20 cellular contexts compared by ENCODE assay signal in the genomic region with DNA sequence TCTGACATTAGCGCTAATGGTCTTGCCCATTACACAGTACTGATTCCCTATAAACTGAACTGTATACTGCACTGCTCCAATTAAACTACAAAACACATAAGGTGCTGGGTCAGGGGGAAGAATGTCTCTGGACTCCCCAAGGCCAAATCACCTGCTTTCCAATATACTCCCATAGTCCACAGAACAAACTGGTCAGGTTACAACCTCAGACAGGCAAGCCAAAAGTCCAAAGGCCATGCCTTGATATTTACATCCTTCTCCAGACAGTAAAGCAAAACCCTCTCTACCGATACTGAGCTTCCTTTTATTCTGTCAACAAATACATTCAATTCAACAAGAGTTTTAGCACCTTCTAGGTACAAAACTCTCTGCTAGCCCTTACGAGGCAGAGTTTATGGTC. TPM values are rescaled to one million over a fixed set of nuclear protein-coding genes. Genes with fewer than 3 reads are reported as not detected.
A peak's percentile ranks its signal among the peaks of the same experiment; 100 is the strongest.
DNase-seq lines count a peak whose midpoint lies in the region; ATAC-seq, FAIRE-seq and TF ChIP-seq lines count a peak whose summit lies in the region.
"Had no signal": no experiment of that assay in that cellular context is flagged by ENCODE, and none has a peak within 500 bp of the region (broad histone marks: within the 10 kb centered on the region; RNA-seq: fewer than 3 reads in every experiment).

No MANE protein-coding gene starts in this region.

- no TSS peak for BruUV-seq in MCF 10A (replicated peaks; lab: Mats Ljungman, UMichigan)

- no peaks in the 10 kb centered on the region for H3K27me3 ChIP-seq in pancreas
- no peaks in the 10 kb centered on the region for H3K27me3 ChIP-seq in SJCRH30
- H3K27me3 ChIP-seq: BLaER1 had no signal

- 59% methylated on average over 3 of the region's 3 CpGs for WGBS in A549 (ENCODE audit: missing lambda C conversion rate)
- 30 to 38% methylated on average over 3 of the region's 3 CpGs for WGBS in pancreas, 2 donors

- H3K4me1 ChIP-seq in A549 (peaks cover 9% of the 10 kb centered on the region; the same call in 2 of the 3 replicates), pancreas (peaks cover 0 to 9% (median 0%) of the 10 kb centered on the region in 3 donors), SJCRH30 (no peaks in the 10 kb centered on the region)
- H3K4me1 ChIP-seq: BLaER1 had no signal

- H3K27me3 Mint-ChIP-seq in MCF 10A (ENCODE audit: insufficient read depth, unreplicated experiment), result no peaks in the 10 kb centered on the region
- H3K27me3 Mint-ChIP-seq in T-helper 2 cell treated with Interferon-gamma antibody and Interleukin-4, amounts not matched to agents 5 μg/mL and 100 μg/mL, for 36 hours (ENCODE audit: low read depth), result peaks cover 7% of the 10 kb centered on the region

- DNase-seq in A549 (ENCODE audit: low read depth in 1 of 2, low spot score in 1 of 2) (no peak), LoVo (ENCODE audit: low spot score) (peak; percentile 36), left colon (peak; percentile 54 to 69), pancreas (peak in 2 of 6 donors; percentile 52 to 70), MCF 10A (ENCODE audit: unreplicated experiment) (no peak), NCI-H1930 (lab: John Stamatoyannopoulos, UW) (no peak), SJCRH30 (no peak)
- no peak for DNase-seq in T-helper 2 cell treated with Interferon-gamma antibody and Interleukin-4, amounts not matched to agents 5 μg/mL and 100 μg/mL, for 36 hours (ENCODE audit: low spot score)
- DNase-seq: DMS153, NCI-H1417, NCI-H2029, NCI-H2171, NCI-H446, NCI-H774, RPMI8226, SIG-M5 had no signal

- POLR2A ChIA-PET in A549 (lab: Yijun Ruan, JAX), result no interaction called here
- POLR2A ChIA-PET in MCF 10A (lab: Yijun Ruan, JAX), result no interaction called here

- no peaks in the 10 kb centered on the region for H3K36me3 Mint-ChIP-seq in MCF 10A (ENCODE audit: insufficient read depth, unreplicated experiment)
- no peaks in the 10 kb centered on the region for H3K36me3 Mint-ChIP-seq in T-helper 2 cell treated with Interferon-gamma antibody and Interleukin-4, amounts not matched to agents 5 μg/mL and 100 μg/mL, for 36 hours (ENCODE audit: low read depth)

- no peak overlapping the region for H3K27ac Mint-ChIP-seq in MCF 10A (ENCODE audit: low read depth, unreplicated experiment)
- H3K27ac Mint-ChIP-seq in T-helper 2 cell treated with Interferon-gamma antibody and Interleukin-4, amounts not matched to agents 5 μg/mL and 100 μg/mL, for 36 hours, result no peak overlapping the region

- intact Hi-C loops in left colon (cut with DNase I, micrococcal nuclease) (no loop called here), pancreas (cut with DNase I) (no loop called here), MCF 10A (cut with micrococcal nuclease) (no loop called here)

- no peak for TF ChIP-seq RAD21 in A549 (conservative IDR thresholded peaks at IDR 0.05 in 1 of 2, IDR thresholded peaks at IDR 0.05 in 1 of 2)

- H3K9me3 ChIP-seq in A549 (no peaks in the 10 kb centered on the region), pancreas (no peaks in the 10 kb centered on the region), SJCRH30 (replicated peaks) (no peaks in the 10 kb centered on the region)
- H3K9me3 ChIP-seq: BLaER1 had no signal

- no peak for TF ChIP-seq POLR2A in A549 (IDR thresholded peaks at IDR 0.05; ENCODE audit: low read length)

- TF ChIP-seq EP300 in A549 (IDR thresholded peaks at IDR 0.05), result no peak

- ATAC-seq in A549, result no peak
- ATAC-seq in left colon, result peak; percentile 96
- peak; percentile 93 to 100 (median 98) for ATAC-seq in pancreas

- H3K9me3 Mint-ChIP-seq in MCF 10A (ENCODE audit: unreplicated experiment), result no peaks in the 10 kb centered on the region
- H3K9me3 Mint-ChIP-seq in T-helper 2 cell treated with Interferon-gamma antibody and Interleukin-4, amounts not matched to agents 5 μg/mL and 100 μg/mL, for 36 hours, result no peaks in the 10 kb centered on the region

- peaks cover 5% of the 10 kb centered on the region for H3K4me1 Mint-ChIP-seq in MCF 10A (ENCODE audit: insufficient read depth, unreplicated experiment)
- peaks cover 6% of the 10 kb centered on the region for H3K4me1 Mint-ChIP-seq in T-helper 2 cell treated with Interferon-gamma antibody and Interleukin-4, amounts not matched to agents 5 μg/mL and 100 μg/mL, for 36 hours (ENCODE audit: low read depth)

- H3K4me2 ChIP-seq in A549, result peak overlapping the region; percentile 11; the same call in 1 of the 3 replicates
- H3K4me2 ChIP-seq: BLaER1 had no signal

- TF ChIP-seq CTCF in A549 (IDR thresholded peaks at IDR 0.05) (no peak), pancreas (IDR thresholded peaks at IDR 0.05) (no peak), MCF 10A (IDR thresholded peaks at IDR 0.05; ENCODE audit: unreplicated experiment) (no peak)

- FAIRE-seq in A549 (lab: Jason Lieb, UNC) (peak; percentile 39), pancreas (lab: Jason Lieb, UNC) (no peak)

- no peak overlapping the region for H3K27ac ChIP-seq in A549
- peak overlapping the region in 3 of 4 donors; percentile 11 to 79 (median 48) for H3K27ac ChIP-seq in pancreas
- H3K27ac ChIP-seq in SJCRH30, result no peak overlapping the region
- H3K27ac ChIP-seq: BLaER1 had no signal

- H3K4me3 Mint-ChIP-seq in MCF 10A (ENCODE audit: unreplicated experiment), result no peak overlapping the region
- H3K4me3 Mint-ChIP-seq in T-helper 2 cell treated with Interferon-gamma antibody and Interleukin-4, amounts not matched to agents 5 μg/mL and 100 μg/mL, for 36 hours, result no peak overlapping the region

- H3K36me3 ChIP-seq in pancreas, result no peaks in the 10 kb centered on the region
- no peaks in the 10 kb centered on the region for H3K36me3 ChIP-seq in SJCRH30
- H3K36me3 ChIP-seq: BLaER1 had no signal

- CTCF ChIA-PET in A549 (lab: Yijun Ruan, JAX) (interaction anchor here (0.9 kb wide), 1 partner anchor 14 kb away, joined by 3 read pairs; no protein-coding TSS in a partner anchor), MCF 10A (lab: Yijun Ruan, JAX) (no interaction called here)

- H3K4me3 ChIP-seq in A549 (no peak overlapping the region), pancreas (no peak overlapping the region), SJCRH30 (no peak overlapping the region)
- H3K4me3 ChIP-seq: BLaER1 had no signal

TF ChIP-seq in A549, 52 proteins besides CTCF, POLR2A, EP300 and RAD21:
- TF ChIP-seq, protein P1, sequence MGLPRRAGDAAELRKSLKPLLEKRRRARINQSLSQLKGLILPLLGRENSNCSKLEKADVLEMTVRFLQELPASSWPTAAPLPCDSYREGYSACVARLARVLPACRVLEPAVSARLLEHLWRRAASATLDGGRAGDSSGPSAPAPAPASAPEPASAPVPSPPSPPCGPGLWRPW (IDR thresholded peaks at IDR 0.05), result no peak
- TF ChIP-seq JUNB (IDR thresholded peaks at IDR 0.05), result no peak

RNA-seq across cellular contexts. Expression of a gene that starts 8.9 kb away (rescaled TPM):
- polyA plus RNA-seq in A549 (2011; rRNA removed) (not detected in 2 replicates), A549 (2017; fragmentation: RNase III; extraction: RNeasy Plus Mini Kit Qiagen cat#74134 plus additional on column Dnase treatment) (not detected in 3 replicates), pancreas (under 1 TPM; 0.27 to 0.63 TPM)
- polyA plus RNA-seq in A549 (2012; cell fraction: cytosol; rRNA removed), result not detected in 2 replicates
- not detected in 2 replicates for polyA plus RNA-seq in A549 (2012; cell fraction: nucleus; rRNA removed)
- not detected in 2 replicates for polyA minus RNA-seq in A549 (2011; rRNA and poly(A)+ RNA removed)
- total RNA-seq in left colon (under 1 TPM in 1 of 2 donors, not detected in 1; 0.11 TPM), pancreas (under 1 TPM in 5 of 6 donors, not detected in 1; 0.06 to 0.17 (median 0.14) TPM), MCF 10A (2022) (not detected in 2 replicates)
- total RNA-seq in SJCRH30 (2014; rRNA removed; shearing (Covaris generic)), result not detected in 2 replicates
- total RNA-seq: A172, H4, LHCN-M2 had no signal

RNA-seq across cellular contexts. Expression of a gene that starts 44.9 kb away (rescaled TPM):
- polyA plus RNA-seq in A549 (2011; rRNA removed) (0.83 and 1.1 TPM in 2 replicates), A549 (2017; fragmentation: RNase III; extraction: RNeasy Plus Mini Kit Qiagen cat#74134 plus additional on column Dnase treatment) (12.4 to 14.6 TPM (median 12.4 TPM) in 3 replicates), pancreas (10 to 100 TPM in 1 of 2 donors, 1 to 10 TPM in 1; 6.9 to 10.4 TPM)
- polyA plus RNA-seq in A549 (2012; cell fraction: cytosol; rRNA removed), result 2.2 and 3.6 TPM in 2 replicates
- polyA plus RNA-seq in A549 (2012; cell fraction: nucleus; rRNA removed), result 13.2 and 16.4 TPM in 2 replicates
- polyA minus RNA-seq in A549 (2011; rRNA and poly(A)+ RNA removed), result 5.8 and 9.0 TPM in 2 replicates
- total RNA-seq in left colon (10 to 100 TPM; 14.9 to 16.8 TPM), pancreas (10 to 100 TPM in 1 of 6 donors, 1 to 10 TPM in 5; 2.7 to 10.0 (median 5.0) TPM), MCF 10A (2022) (13.1 and 16.8 TPM in 2 replicates)
- 0.95 and 3.9 TPM in 2 replicates for total RNA-seq in SJCRH30 (2014; rRNA removed; shearing (Covaris generic))
- total RNA-seq: A172 had no signal

RNA-seq across cellular contexts. Expression of a gene that starts 49.2 kb away (rescaled TPM):
- polyA plus RNA-seq in A549 (2011; rRNA removed) (69.6 and 74.3 TPM in 2 replicates), A549 (2017; fragmentation: RNase III; extraction: RNeasy Plus Mini Kit Qiagen cat#74134 plus additional on column Dnase treatment) (92.5 to 101 TPM (median 94.2 TPM) in 3 replicates), pancreas (100 to 1,000 TPM in 1 of 2 donors, 10 to 100 TPM in 1; 77.2 to 121 TPM)
- 111 and 125 TPM in 2 replicates for polyA plus RNA-seq in A549 (2012; cell fraction: cytosol; rRNA removed)
- polyA plus RNA-seq in A549 (2012; cell fraction: nucleus; rRNA removed), result 107 and 121 TPM in 2 replicates
- polyA minus RNA-seq in A549 (2011; rRNA and poly(A)+ RNA removed), result 100.0 and 132 TPM in 2 replicates
- total RNA-seq in left colon (100 to 1,000 TPM; 122 to 130 TPM), pancreas (10 to 100 TPM; 47.2 to 63.5 (median 53.2) TPM), MCF 10A (2022) (72.1 and 73.2 TPM in 2 replicates)
- 71.5 and 77.0 TPM in 2 replicates for total RNA-seq in SJCRH30 (2014; rRNA removed; shearing (Covaris generic))

Comparison
In these comparisons a context has a peak if more than half of its experiments do, and no peak if none do; other contexts are left out.
1. ATAC-seq: peak in left colon (single experiment) and pancreas (4 of 4); none in A549 (0 of 2).
2. DNase-seq: peak in LoVo (single experiment) and left colon (2 of 2); none in A549 (0 of 2), MCF 10A (single experiment), T-helper 2 cell treated with Interferon-gamma antibody and Interleukin-4, amounts not matched to agents 5 μg/mL and 100 μg/mL, for 36 hours (single experiment), NCI-H1930 (0 of 2) and SJCRH30 (0 of 2).
3. H3K27ac ChIP-seq: peak in pancreas (3 of 4); none in A549 (0 of 2) and SJCRH30 (single experiment).